In the genomic region with DNA sequence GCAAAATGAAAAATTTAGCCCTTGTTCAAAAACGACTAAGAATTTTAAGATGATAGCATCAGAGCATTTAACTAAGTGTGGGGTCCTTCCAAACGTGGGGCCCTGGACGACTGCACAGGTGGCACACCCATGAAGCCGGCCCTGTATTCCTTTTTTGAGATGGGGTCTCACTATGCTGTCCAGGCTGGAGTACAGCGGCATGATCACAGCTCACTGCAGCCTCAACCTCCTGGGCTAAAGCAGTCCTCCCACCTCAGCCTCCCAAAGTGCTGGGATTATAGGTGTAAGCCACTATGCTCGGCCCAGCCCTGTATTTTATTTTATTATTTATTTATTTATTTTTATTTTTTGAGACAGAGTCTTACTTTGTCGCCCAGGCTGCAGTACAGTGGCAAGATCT, we compare ENCODE assay signal across 17 cellular contexts.
DNase-seq lines count a peak whose midpoint lies in the region; ATAC-seq, FAIRE-seq and TF ChIP-seq lines count a peak whose summit lies in the region.
"Had no signal": no experiment of that assay in that cellular context is flagged by ENCODE, and none has a peak within 500 bp of the region (broad histone marks: within the 10 kb centered on the region; RNA-seq: fewer than 3 reads in every experiment).

No MANE protein-coding gene starts in this region.

- DNase-seq in K562 (ENCODE audit: extremely low read depth in 1 of 4, low spot score in 3 of 4) (no peak), lower lobe of right lung (peak; percentile 10), WTC11 (ENCODE audit: low spot score) (no peak), KG1 (lab: John Stamatoyannopoulos, UW) (no peak), NOMO-1 (lab: John Stamatoyannopoulos, UW; ENCODE audit: unreplicated experiment in 2 of 2) (no peak)
- no peak for DNase-seq in activated CD8-positive, alpha-beta memory T cell treated with anti-CD3 and anti-CD28 coated beads, Interleukin-2, amount 50 U/mL, for 4 hours
- DNase-seq: ACHN, DMS153, DMS79, GF-D8 had no signal

- no peak overlapping the region for H3K27ac Mint-ChIP-seq in WTC11

- H4K20me1 ChIP-seq in BLaER1, result no peaks in the 10 kb centered on the region
- H4K20me1 ChIP-seq in BLaER1 treated with 17β-estradiol and CSF1 and Interleukin-3, amounts not matched to agents 10 nM and 100 nM, result no peaks in the 10 kb centered on the region
- peaks cover 7% of the 10 kb centered on the region; the same call in 1 of the 2 replicates for H4K20me1 ChIP-seq in K562 (replicated peaks; ENCODE audit: control insufficient read depth, insufficient read depth, low read length)

- ATAC-seq in K562, result no peak
- no peak for ATAC-seq in lower lobe of right lung
- ATAC-seq in WTC11, result no peak

- TF ChIP-seq POLR2A in K562 (conservative IDR thresholded peaks at IDR 0.05), result no peak

- BruUV-seq in K562 (replicated peaks; lab: Mats Ljungman, UMichigan), result no TSS peak

- intact Hi-C loops in K562 (cut with micrococcal nuclease), result no loop called here
- intact Hi-C loops in lower lobe of right lung (cut with DNase I), result no loop called here

- H3K79me2 ChIP-seq in K562 (ENCODE audit: control insufficient read depth, insufficient read depth, low read length), result no peaks in the 10 kb centered on the region

- H3K27me3 Mint-ChIP-seq in WTC11 (ENCODE audit: low read depth), result no peaks in the 10 kb centered on the region
- H3K27me3 Mint-ChIP-seq: CD4-positive, alpha-beta memory T cell had no signal

- in situ Hi-C loops in K562 (cut with MboI), result no loop called here

- H3K9ac ChIP-seq in BLaER1 (no peak overlapping the region), K562 (ENCODE audit: insufficient read depth in 1 of 2, low read depth in 2 of 2, low read length in 2 of 2) (no peak overlapping the region)
- no peak overlapping the region for H3K9ac ChIP-seq in BLaER1 treated with 17β-estradiol and CSF1 and Interleukin-3, amounts not matched to agents 10 nM and 100 nM

- CTCF ChIA-PET in K562 (lab: Yijun Ruan, JAX; ENCODE audit: low intra/inter-chr PET ratio) (no interaction called here), WTC11 (lab: Charles Lee) (interaction anchor here (1.7 kb wide), 1 partner anchor 33 kb away, joined by 7 read pairs; no protein-coding TSS in a partner anchor)

- TF ChIP-seq CTCF in K562 (IDR thresholded peaks at IDR 0.05 in 2 of 3, conservative IDR thresholded peaks at IDR 0.05 in 1 of 3; ENCODE audit: insufficient read depth in 2 of 3, low read depth in 1 of 3, low read length in 3 of 3) (no peak), lower lobe of right lung (IDR thresholded peaks at IDR 0.05) (no peak), WTC11 (IDR thresholded peaks at IDR 0.05) (no peak)

- TF ChIP-seq RAD21 in K562 (CRISPR knock-in tag; conservative IDR thresholded peaks at IDR 0.05 in 1 of 2, IDR thresholded peaks at IDR 0.05 in 1 of 2), result no peak

- H3K27ac ChIP-seq in BLaER1 (no peak overlapping the region), K562 (ENCODE audit: extremely low read depth, low read depth, low read length) (no peak overlapping the region), lower lobe of right lung (no peak overlapping the region)
- H3K27ac ChIP-seq in BLaER1 treated with 17β-estradiol and CSF1 and Interleukin-3, amounts not matched to agents 10 nM and 100 nM, result peak overlapping the region in 3 of 11 experiments; percentile 23 to 49 (median 25); a peak in 3 of 22 replicates

- POLR2A ChIA-PET in K562 (lab: Yijun Ruan, JAX), result interaction anchor here (1.1 kb wide), 1 partner anchor 17 kb away, joined by 4 read pairs; no protein-coding TSS in a partner anchor
- POLR2A ChIA-PET in WTC11 (lab: Charles Lee), result no interaction called here

- H3K9me3 ChIP-seq in BLaER1 (no peaks in the 10 kb centered on the region), K562 (replicated peaks; ENCODE audit: control insufficient read depth, insufficient read depth, low read depth, low read length) (no peaks in the 10 kb centered on the region), lower lobe of right lung (no peaks in the 10 kb centered on the region)
- no peaks in the 10 kb centered on the region for H3K9me3 ChIP-seq in BLaER1 treated with 17β-estradiol and CSF1 and Interleukin-3, amounts not matched to agents 10 nM and 100 nM (replicated peaks in 1 of 11)
- H3K9me3 ChIP-seq: BE2C, HAP-1 had no signal

- no peaks in the 10 kb centered on the region for H3K9me3 Mint-ChIP-seq in WTC11
- H3K9me3 Mint-ChIP-seq: CD14-positive monocyte; CD4-positive, alpha-beta memory T cell had no signal

- H3K4me2 ChIP-seq in BLaER1 (peak overlapping the region; percentile 63), K562 (ENCODE audit: insufficient read depth, low read length) (no peak overlapping the region)
- peak overlapping the region in 10 of 11 experiments; percentile 55 to 73 (median 60); a peak in 21 of 22 replicates for H3K4me2 ChIP-seq in BLaER1 treated with 17β-estradiol and CSF1 and Interleukin-3, amounts not matched to agents 10 nM and 100 nM

- H2AFZ ChIP-seq in K562 (ENCODE audit: low read depth, low read length), result no peak overlapping the region

- H3K36me3 ChIP-seq in BLaER1, result peaks cover 50% of the 10 kb centered on the region; the same call in 1 of the 2 replicates
- peaks cover 0 to 19% (median 0%) of the 10 kb centered on the region in 11 experiments; a peak in 8 of 22 replicates for H3K36me3 ChIP-seq in BLaER1 treated with 17β-estradiol and CSF1 and Interleukin-3, amounts not matched to agents 10 nM and 100 nM
- H3K36me3 ChIP-seq in K562 (ENCODE audit: control insufficient read depth, insufficient read depth, low read length), result no peaks in the 10 kb centered on the region
- no peaks in the 10 kb centered on the region for H3K36me3 ChIP-seq in lower lobe of right lung
- H3K36me3 ChIP-seq: BE2C, HAP-1 had no signal

- no peaks in the 10 kb centered on the region for H3K9me1 ChIP-seq in K562 (ENCODE audit: control insufficient read depth, insufficient read depth, low read length)

- no peak for TF ChIP-seq EP300 in K562 (IDR thresholded peaks at IDR 0.05; ENCODE audit: low read length)

- no peaks in the 10 kb centered on the region for H3K27me3 ChIP-seq in BLaER1
- H3K27me3 ChIP-seq in BLaER1 treated with 17β-estradiol and CSF1 and Interleukin-3, amounts not matched to agents 10 nM and 100 nM, result no peaks in the 10 kb centered on the region
- peaks cover 20 to 59% of the 10 kb centered on the region in 2 experiments for H3K27me3 ChIP-seq in K562 (ENCODE audit: control insufficient read depth in 2 of 2, insufficient read depth in 2 of 2, low read length in 2 of 2)
- H3K27me3 ChIP-seq in lower lobe of right lung (ENCODE audit: low read depth), result no peaks in the 10 kb centered on the region
- H3K27me3 ChIP-seq: BE2C had no signal

- no peaks in the 10 kb centered on the region for H3K4me1 Mint-ChIP-seq in WTC11
- H3K4me1 Mint-ChIP-seq: CD14-positive monocyte; CD4-positive, alpha-beta memory T cell had no signal

- H3K4me3 ChIP-seq in BLaER1 (no peak overlapping the region), K562 (no peak overlapping the region), lower lobe of right lung (no peak overlapping the region)
- no peak overlapping the region for H3K4me3 ChIP-seq in BLaER1 treated with 17β-estradiol and CSF1 and Interleukin-3, amounts not matched to agents 10 nM and 100 nM
- H3K4me3 ChIP-seq: HAP-1 had no signal

- 11% methylated on average over 7 of the region's 7 CpGs for WGBS in K562 (ENCODE audit: insufficient coverage, low coverage, missing lambda C conversion rate)

- FAIRE-seq in K562 (lab: Jason Lieb, UNC), result no peak
- FAIRE-seq: A204.1 had no signal

- H3K4me1 ChIP-seq in BLaER1, result peaks cover 14% of the 10 kb centered on the region
- H3K4me1 ChIP-seq in BLaER1 treated with 17β-estradiol and CSF1 and Interleukin-3, amounts not matched to agents 10 nM and 100 nM, result peaks cover 5 to 14% (median 13%) of the 10 kb centered on the region in 10 experiments; a peak in 19 of 20 replicates
- peaks cover 0 to 6% of the 10 kb centered on the region in 2 experiments; a peak in 1 of 5 replicates for H3K4me1 ChIP-seq in K562 (replicated peaks in 1 of 2; ENCODE audit: control insufficient read depth in 2 of 2, insufficient read depth in 2 of 2, low read length in 2 of 2)
- H3K4me1 ChIP-seq in lower lobe of right lung, result no peaks in the 10 kb centered on the region
- H3K4me1 ChIP-seq: BE2C, HAP-1 had no signal

- 0 out of 2 replicates have a peak, but pooled peaks cover 3% of the 10 kb centered on the region for H3K36me3 Mint-ChIP-seq in WTC11
- H3K36me3 Mint-ChIP-seq: CD14-positive monocyte; CD4-positive, alpha-beta memory T cell had no signal

- no peak overlapping the region for H3K4me3 Mint-ChIP-seq in WTC11
- H3K4me3 Mint-ChIP-seq: CD14-positive monocyte; CD4-positive, alpha-beta memory T cell had no signal

TF ChIP-seq in K562, 482 proteins besides CTCF, POLR2A, EP300 and RAD21 (continues in another document):
- peak; percentile 82 for TF ChIP-seq ZNF121 (CRISPR knock-in tag; conservative IDR thresholded peaks at IDR 0.05)

TF ChIP-seq in WTC11, 78 proteins besides CTCF, POLR2A, EP300 and RAD21 (continues in another document):
- TF ChIP-seq NR2C2 (CRISPR knock-in tag; IDR thresholded peaks at IDR 0.05) (no peak), TEAD4 (CRISPR knock-in tag; IDR thresholded peaks at IDR 0.05) (no peak)
- TF ChIP-seq, protein P1, sequence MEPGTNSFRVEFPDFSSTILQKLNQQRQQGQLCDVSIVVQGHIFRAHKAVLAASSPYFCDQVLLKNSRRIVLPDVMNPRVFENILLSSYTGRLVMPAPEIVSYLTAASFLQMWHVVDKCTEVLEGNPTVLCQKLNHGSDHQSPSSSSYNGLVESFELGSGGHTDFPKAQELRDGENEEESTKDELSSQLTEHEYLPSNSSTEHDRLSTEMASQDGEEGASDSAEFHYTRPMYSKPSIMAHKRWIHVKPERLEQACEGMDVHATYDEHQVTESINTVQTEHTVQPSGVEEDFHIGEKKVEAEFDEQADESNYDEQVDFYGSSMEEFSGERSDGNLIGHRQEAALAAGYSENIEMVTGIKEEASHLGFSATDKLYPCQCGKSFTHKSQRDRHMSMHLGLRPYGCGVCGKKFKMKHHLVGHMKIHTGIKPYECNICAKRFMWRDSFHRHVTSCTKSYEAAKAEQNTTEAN (CRISPR knock-in tag; IDR thresholded peaks at IDR 0.05), result no peak
